8 cellular contexts compared by ENCODE assay signal in the genomic region with DNA sequence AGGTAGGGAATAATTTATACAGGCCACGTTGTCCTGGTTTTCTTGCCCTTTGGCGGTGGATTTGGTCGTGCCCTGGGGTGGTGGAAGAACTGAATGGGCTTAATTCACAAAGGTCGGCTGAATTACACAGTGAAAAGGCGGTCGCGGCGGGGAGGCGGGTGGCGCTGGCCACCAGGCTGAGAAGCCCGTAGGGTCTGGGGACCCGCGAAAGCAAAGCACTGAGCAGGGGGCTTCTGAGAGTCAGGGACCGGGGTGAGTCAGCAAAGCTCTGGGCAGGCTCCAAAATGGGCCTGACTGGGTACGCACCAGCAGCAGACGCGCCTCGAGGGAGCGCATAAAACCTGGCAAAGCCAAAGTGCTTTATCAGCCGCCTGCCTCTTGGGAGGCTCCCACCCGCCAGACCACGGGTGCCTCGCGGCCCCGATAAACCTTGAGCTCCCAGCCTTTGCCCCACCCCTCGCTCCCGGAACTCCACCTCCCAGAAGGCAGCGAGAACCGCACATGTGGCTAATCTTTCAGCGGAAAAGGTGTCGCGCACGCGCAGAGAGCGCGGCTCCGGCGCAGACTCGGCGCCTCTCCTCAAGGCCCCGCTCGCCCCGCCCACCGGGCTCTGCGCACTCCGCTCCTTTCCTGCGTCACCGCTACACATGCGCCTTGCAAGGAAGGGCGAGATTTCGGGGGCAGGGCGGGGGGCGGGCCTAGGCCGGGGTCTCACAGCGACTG. TPM values are rescaled to one million over a fixed set of nuclear protein-coding genes. Genes with fewer than 3 reads are reported as not detected.
DNase-seq lines count a peak whose midpoint lies in the region; ATAC-seq and FAIRE-seq lines count a peak whose summit lies in the region.

No MANE protein-coding gene starts in this region.

- H2BK5ac ChIP-seq in mesendoderm (ENCODE audit: low read length) = peak overlapping the region; percentile 51

- no CpG with 5 or more reads among the region's 55 CpGs for WGBS in mesendoderm (ENCODE audit: extremely low coverage, insufficient coverage, low lambda C conversion rate)

- H3K23ac ChIP-seq in mesendoderm (ENCODE audit: low read length) = no peak overlapping the region

- H2AK5ac ChIP-seq in mesendoderm (ENCODE audit: low read length) = peak overlapping the region; percentile 43

- peaks cover 16% of the 10 kb centered on the region for H3K36me3 ChIP-seq in endocrine pancreas (ENCODE audit: control insufficient read depth, insufficient read depth, low read length)
- peaks cover 20% of the 10 kb centered on the region for H3K36me3 ChIP-seq in mesendoderm (ENCODE audit: control insufficient read depth, insufficient read depth, low read length)

- peak overlapping the region; percentile 95 for H3K27ac ChIP-seq in mesendoderm (ENCODE audit: low read depth, low read length)

- H2BK120ac ChIP-seq in mesendoderm (ENCODE audit: low read depth, low read length) = no peak overlapping the region

- H4K8ac ChIP-seq in mesendoderm (ENCODE audit: low read depth, low read length) = peak overlapping the region; percentile 82

- H4K5ac ChIP-seq in mesendoderm (ENCODE audit: low read length) = peak overlapping the region; percentile 5

- no peaks in the 10 kb centered on the region for H3K27me3 ChIP-seq in endocrine pancreas (ENCODE audit: control insufficient read depth, insufficient read depth, low read length)
- no peaks in the 10 kb centered on the region for H3K27me3 ChIP-seq in mesendoderm (ENCODE audit: insufficient read depth, low read length, poor library complexity)

- H3K4me3 ChIP-seq in endocrine pancreas (ENCODE audit: control insufficient read depth, insufficient read depth, low read length) (no peak overlapping the region), mesendoderm (ENCODE audit: low read length) (peak overlapping the region; percentile 90)

- peak overlapping the region; percentile 39 for H3K4me2 ChIP-seq in mesendoderm (ENCODE audit: low read length)

- peaks cover 20% of the 10 kb centered on the region for H3K79me2 ChIP-seq in mesendoderm (ENCODE audit: control insufficient read depth, insufficient read depth, low read length)

- peaks cover 5% of the 10 kb centered on the region for H3K4me1 ChIP-seq in endocrine pancreas (ENCODE audit: control insufficient read depth, insufficient read depth, low read length)
- peaks cover 4% of the 10 kb centered on the region for H3K4me1 ChIP-seq in mesendoderm (ENCODE audit: control insufficient read depth, low read depth, low read length)

- peaks cover 20% of the 10 kb centered on the region for H3K79me1 ChIP-seq in mesendoderm (ENCODE audit: low read length)

- H3K4ac ChIP-seq in mesendoderm (ENCODE audit: low read depth, low read length) = peak overlapping the region; percentile 73

- H3K9ac ChIP-seq in endocrine pancreas (ENCODE audit: control insufficient read depth, insufficient read depth, low read length) (peak overlapping the region; percentile 22), mesendoderm (ENCODE audit: low read length) (peak overlapping the region; percentile 80)

- H3K56ac ChIP-seq in mesendoderm (ENCODE audit: low read length) = peak overlapping the region; percentile 83

- FAIRE-seq in HTR-8/SVneo (lab: Jason Lieb, UNC) = peak; percentile 91

- peak; percentile 92 for ATAC-seq in GM21381 (IDR thresholded peaks at IDR 0.05; ENCODE audit: unreplicated experiment)

- no peaks in the 10 kb centered on the region for H3K9me3 ChIP-seq in endocrine pancreas (ENCODE audit: control insufficient read depth, low read length)

- no peak overlapping the region for H2BK15ac ChIP-seq in mesendoderm (replicated peaks; ENCODE audit: low read depth)

- peak overlapping the region; percentile 91 for H3K18ac ChIP-seq in mesendoderm (ENCODE audit: low read length)

- DNase-seq in COR-L47 (lab: John Stamatoyannopoulos, UW) (peak; percentile 100), HTR-8/SVneo (ENCODE audit: insufficient read length, low spot score) (peak; percentile 97), NOMO-1 treated with DMSO at 0.1 percent for 48 hours (lab: John Stamatoyannopoulos, UW; ENCODE audit: unreplicated experiment) (peak; percentile 100), mesendoderm (peak; percentile 100)
- peak; percentile 97 for DNase-seq in activated CD8-positive, alpha-beta memory T cell treated with anti-CD3 and anti-CD28 coated beads, Interleukin-2, amount 50 U/mL, for 1 hour (ENCODE audit: extremely low read depth)
- DNase-seq in stimulated activated CD8-positive, alpha-beta memory T cell treated with anti-CD3 and anti-CD28 coated beads, Interleukin-12 subunit alpha, Interleukin-12 subunit beta, amount 100 ng/mL, for 4 hours (ENCODE audit: low read depth) = peak; percentile 100

RNA-seq across cellular contexts. Expression of a gene that starts 0.4 kb away (rescaled TPM):
- 24.7 TPM for polyA plus RNA-seq in mesendoderm (2013, experiment 1 of 2)
- 23.8 TPM for polyA plus RNA-seq in mesendoderm (2013, experiment 2 of 2)

RNA-seq across cellular contexts. Expression of a gene that starts 11.0 kb away (rescaled TPM):
- polyA plus RNA-seq in mesendoderm (2013, experiment 1 of 2) = 357 TPM
- 372 TPM for polyA plus RNA-seq in mesendoderm (2013, experiment 2 of 2)

RNA-seq across cellular contexts. Expression of a gene that starts 30.4 kb away (rescaled TPM):
- 43.7 TPM for polyA plus RNA-seq in mesendoderm (2013, experiment 1 of 2)
- polyA plus RNA-seq in mesendoderm (2013, experiment 2 of 2) = 44.0 TPM

RNA-seq across cellular contexts. Expression of a gene that starts 43.8 kb away (rescaled TPM):
- polyA plus RNA-seq in mesendoderm (2013, experiment 1 of 2) = 0.01 TPM
- polyA plus RNA-seq in mesendoderm (2013, experiment 2 of 2) = 0.03 TPM

RNA-seq across cellular contexts. Expression of a gene that starts 50.5 kb away (rescaled TPM):
- 35.7 TPM for polyA plus RNA-seq in mesendoderm (2013, experiment 1 of 2)
- polyA plus RNA-seq in mesendoderm (2013, experiment 2 of 2) = 34.9 TPM
